8 cellular contexts compared by ENCODE assay signal in the genomic region with DNA sequence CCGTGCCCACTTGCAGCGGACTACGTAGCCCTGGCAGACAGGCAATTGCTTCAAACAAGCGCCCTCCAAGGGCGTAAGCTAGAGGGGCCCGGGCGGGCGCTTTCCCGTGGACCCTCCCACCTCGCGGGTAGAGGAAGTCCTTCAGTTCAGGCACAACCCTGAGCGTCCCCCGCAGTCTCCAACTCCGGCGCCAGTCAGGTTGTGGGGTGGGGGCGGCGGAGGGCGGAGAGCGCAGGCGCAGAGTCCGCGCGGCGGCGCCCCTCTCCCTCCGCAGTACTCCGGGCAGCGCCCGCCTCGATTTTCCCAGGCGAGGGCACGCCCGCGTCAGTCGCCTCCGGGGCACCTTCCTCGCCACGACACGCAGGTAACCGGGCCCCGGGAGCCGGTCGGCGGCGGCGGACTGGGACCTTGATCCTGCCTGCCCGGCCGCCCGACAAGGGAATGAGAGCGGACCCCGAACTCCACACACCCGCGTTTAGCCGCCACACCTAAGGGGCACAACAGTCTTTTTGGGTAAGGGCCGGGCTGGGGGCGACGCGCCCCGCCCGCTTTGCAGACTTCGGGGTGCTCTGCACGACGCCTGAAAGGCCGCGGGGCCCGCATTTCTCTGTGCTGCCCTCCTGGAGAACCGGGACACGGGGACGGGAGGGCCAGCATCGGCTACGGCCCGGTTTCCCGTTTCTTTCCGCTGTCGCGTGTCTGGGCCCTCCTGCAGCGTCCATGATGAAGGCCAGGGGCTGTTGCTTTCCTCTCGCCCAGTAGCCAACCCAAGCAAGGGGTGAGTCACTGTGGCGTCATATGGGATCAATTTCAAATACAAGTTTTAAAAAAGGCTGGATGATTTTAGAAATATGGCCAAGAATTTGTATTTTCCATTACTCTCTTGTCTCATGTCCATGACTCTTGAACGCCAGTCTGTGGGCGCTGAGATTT. TPM values are rescaled to one million over a fixed set of nuclear protein-coding genes. Genes with fewer than 3 reads are reported as not detected.
DNase-seq lines count a peak whose midpoint lies in the region; ATAC-seq, FAIRE-seq and TF ChIP-seq lines count a peak whose summit lies in the region.

A gene (plus strand): TSS at position 276 of the 933 bp plus-strand sequence. CDS start 35,335 bp downstream, outside the sequence.

- POLR2A ChIA-PET in activated naive CD8-positive, alpha-beta T cell treated with anti-CD3 and anti-CD28 coated beads, Interleukin-2, amount 10 ng/mL, durations not matched to agents 7 days and 5 days (lab: Charles Lee): no interaction called here

- DNase-seq in EH (ENCODE audit: low read depth) (peak; percentile 81), HT1080 (ENCODE audit: low read depth) (peak; percentile 91), Peyer's patch (peak; percentile 16 to 53 (median 49)), glutamatergic neuron (peak; percentile 87), urothelium cell line (ENCODE audit: low spot score) (peak; percentile 52), HUDEP-2 (lab: John Stamatoyannopoulos, UW; ENCODE audit: unreplicated experiment in 76 of 76) (no peak)
- peak; percentile 51 for DNase-seq in activated naive CD8-positive, alpha-beta T cell treated with anti-CD3 and anti-CD28 coated beads, Interleukin-2, amount 10 ng/mL, durations not matched to agents 7 days and 5 days

- no peaks in the 10 kb centered on the region for H3K36me3 Mint-ChIP-seq in activated naive CD8-positive, alpha-beta T cell treated with anti-CD3 and anti-CD28 coated beads, Interleukin-2, amount 10 ng/mL, durations not matched to agents 7 days and 5 days
- peaks cover 7% of the 10 kb centered on the region for H3K36me3 Mint-ChIP-seq in glutamatergic neuron (ENCODE audit: unreplicated experiment)

- no peaks in the 10 kb centered on the region for H3K9me3 ChIP-seq in Peyer's patch
- no peaks in the 10 kb centered on the region for H3K9me3 ChIP-seq in neutrophil

- H3K4me3 ChIP-seq in Peyer's patch: peak within 1 kb of the TSS; percentile 46 to 65 (median 60)
- peak within 1 kb of the TSS; percentile 38 to 66 for H3K4me3 ChIP-seq in neutrophil (ENCODE audit: low read depth in 1 of 2, low read length in 1 of 2)

- no peak for FAIRE-seq in urothelium cell line (lab: Jason Lieb, UNC)

- no peak for TF ChIP-seq CTCF in Peyer's patch (IDR thresholded peaks at IDR 0.05)
- no peak for TF ChIP-seq CTCF in glutamatergic neuron (IDR thresholded peaks at IDR 0.05; ENCODE audit: partially characterized antibody, unreplicated experiment)
- no peak for TF ChIP-seq CTCF in neutrophil (IDR thresholded peaks at IDR 0.05)

- H3K36me3 ChIP-seq in Peyer's patch: no peaks in the 10 kb centered on the region
- no peaks in the 10 kb centered on the region for H3K36me3 ChIP-seq in neutrophil

- H3K27ac ChIP-seq in Peyer's patch: peak within 1 kb of the TSS; percentile 15 to 61 (median 54)
- H3K27ac ChIP-seq in neutrophil: no peak within 1 kb of the TSS

- TF ChIP-seq POLR2A in Peyer's patch (IDR thresholded peaks at IDR 0.05): no peak

- H3K27me3 ChIP-seq in Peyer's patch (no peaks in the 10 kb centered on the region), neutrophil (peaks cover 79% of the 10 kb centered on the region)

- peak within 1 kb of the TSS; percentile 82 for H3K4me3 Mint-ChIP-seq in activated naive CD8-positive, alpha-beta T cell treated with anti-CD3 and anti-CD28 coated beads, Interleukin-2, amount 10 ng/mL, durations not matched to agents 7 days and 5 days
- H3K4me3 Mint-ChIP-seq in glutamatergic neuron (ENCODE audit: unreplicated experiment): peak within 1 kb of the TSS; percentile 100

- H3K27ac Mint-ChIP-seq in activated naive CD8-positive, alpha-beta T cell treated with anti-CD3 and anti-CD28 coated beads, Interleukin-2, amount 10 ng/mL, durations not matched to agents 7 days and 5 days: no peak within 1 kb of the TSS
- H3K27ac Mint-ChIP-seq in glutamatergic neuron (ENCODE audit: unreplicated experiment): peak within 1 kb of the TSS; percentile 100

- peak; percentile 60 for ATAC-seq in activated naive CD8-positive, alpha-beta T cell treated with anti-CD3 and anti-CD28 coated beads, Interleukin-2, amount 10 ng/mL, durations not matched to agents 7 days and 5 days (ENCODE audit: low read depth)

- peaks cover 37% of the 10 kb centered on the region for H3K27me3 Mint-ChIP-seq in activated naive CD8-positive, alpha-beta T cell treated with anti-CD3 and anti-CD28 coated beads, Interleukin-2, amount 10 ng/mL, durations not matched to agents 7 days and 5 days
- peaks cover 6% of the 10 kb centered on the region for H3K27me3 Mint-ChIP-seq in glutamatergic neuron (ENCODE audit: unreplicated experiment)

- peaks cover 19% of the 10 kb centered on the region for H3K4me1 Mint-ChIP-seq in activated naive CD8-positive, alpha-beta T cell treated with anti-CD3 and anti-CD28 coated beads, Interleukin-2, amount 10 ng/mL, durations not matched to agents 7 days and 5 days
- peaks cover 11% of the 10 kb centered on the region for H3K4me1 Mint-ChIP-seq in glutamatergic neuron (ENCODE audit: low read depth, unreplicated experiment)

- H3K9me3 Mint-ChIP-seq in activated naive CD8-positive, alpha-beta T cell treated with anti-CD3 and anti-CD28 coated beads, Interleukin-2, amount 10 ng/mL, durations not matched to agents 7 days and 5 days: peaks cover 3% of the 10 kb centered on the region
- H3K9me3 Mint-ChIP-seq in glutamatergic neuron (ENCODE audit: unreplicated experiment): peaks cover 17% of the 10 kb centered on the region

- H3K4me1 ChIP-seq in Peyer's patch (peaks cover 0 to 9% (median 7%) of the 10 kb centered on the region in 4 donors), neutrophil (ENCODE audit: control insufficient read depth in 1 of 2, insufficient read depth in 1 of 2, low read depth in 1 of 2, low read length in 1 of 2) (peaks cover 15 to 22% of the 10 kb centered on the region in 2 experiments)

RNA-seq across cellular contexts. Expression of the gene that starts here (rescaled TPM):
- total RNA-seq in HT1080 (2014; rRNA removed; shearing (Covaris generic)): 38.7 and 42.3 TPM in 2 replicates
- polyA plus RNA-seq in HT1080 (2015; cell fraction: cytosol; rRNA removed): 39.2 and 46.1 TPM in 2 replicates
- 51.5 and 52.7 TPM in 2 replicates for polyA plus RNA-seq in HT1080 (2015; cell fraction: nucleus; rRNA removed)
- total RNA-seq in Peyer's patch (1 to 10 TPM in 3 of 4 donors, not detected in 1; 1.9 to 2.8 (median 2.7) TPM), glutamatergic neuron (ENCODE audit: unreplicated experiment) (22.6 TPM)
- under 1 TPM; 0.19 to 0.28 TPM for total RNA-seq in activated naive CD8-positive, alpha-beta T cell treated with anti-CD3 and anti-CD28 coated beads, Interleukin-2, amount 10 ng/mL, durations not matched to agents 7 days and 5 days

Comparison
In these comparisons a context has a peak if more than half of its experiments do, and no peak if none do; other contexts are left out.
1. Peak in DNase-seq and ATAC-seq in activated naive CD8-positive, alpha-beta T cell treated with anti-CD3 and anti-CD28 coated beads, Interleukin-2, amount 10 ng/mL, durations not matched to agents 7 days and 5 days; RNA of the gene not detected or under 1 TPM.
2. DNase-seq: peak in EH (single experiment), HT1080 (single experiment), Peyer's patch (3 of 3), glutamatergic neuron (single experiment) and urothelium cell line (single experiment); none in HUDEP-2 (0 of 76).